19 cellular contexts compared by ENCODE assay signal in the genomic region with DNA sequence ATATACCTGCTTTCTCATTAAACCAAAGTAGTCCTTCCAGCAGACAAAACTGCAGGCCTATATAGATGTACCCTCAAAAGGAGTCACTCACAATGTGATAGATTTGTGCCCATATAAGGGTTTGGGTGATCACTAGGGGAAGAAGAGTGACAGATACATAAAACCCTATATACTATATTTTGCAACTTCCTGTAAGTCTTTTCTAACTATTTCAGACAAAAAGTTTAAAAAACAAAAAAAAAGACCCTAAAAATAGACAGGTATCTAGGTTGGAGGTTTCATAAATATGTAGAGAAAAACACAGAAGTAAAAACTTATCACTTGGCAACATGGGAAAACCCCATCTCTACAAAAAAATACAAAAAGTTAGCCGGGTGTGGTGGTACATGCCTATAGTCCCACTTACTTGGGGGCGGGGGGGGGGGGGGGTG. TPM values are rescaled to one million over a fixed set of nuclear protein-coding genes. Genes with fewer than 3 reads are reported as not detected.
DNase-seq lines count a peak whose midpoint lies in the region; ATAC-seq and TF ChIP-seq lines count a peak whose summit lies in the region.
"Had no signal": no experiment of that assay in that cellular context is flagged by ENCODE, and none has a peak within 500 bp of the region (broad histone marks: within the 10 kb centered on the region; RNA-seq: fewer than 3 reads in every experiment).

No MANE protein-coding gene starts in this region.

- ATAC-seq in stimulated activated naive CD8-positive, alpha-beta T cell treated with anti-CD3 and anti-CD28 coated beads, Interleukin-15, amount 100 ng/mL, for 72 hours, result no peak
- ATAC-seq in GM19351 (IDR thresholded peaks at IDR 0.05; ENCODE audit: unreplicated experiment) (peak; percentile 40), activated B cell treated with CpG ODN at 0.5 μM for 24 hours (ENCODE audit: low read depth) (peak; percentile 7), HG03521 (IDR thresholded peaks at IDR 0.05; ENCODE audit: unreplicated experiment) (no peak)
- ATAC-seq: heart left ventricle, T-cell had no signal

- H3K27ac Mint-ChIP-seq in stimulated activated naive CD8-positive, alpha-beta T cell treated with anti-CD3 and anti-CD28 coated beads, Interleukin-15, Interleukin-2, amounts not matched to agents 100 ng/mL and 50 ng/mL, for 24 hours, result no peak overlapping the region
- peak overlapping the region in 1 of 2 donors; percentile 72 for H3K27ac Mint-ChIP-seq in stimulated activated naive CD8-positive, alpha-beta T cell treated with anti-CD3 and anti-CD28 coated beads, Interleukin-15, amount 100 ng/mL, for 72 hours
- H3K27ac Mint-ChIP-seq in activated B cell treated with CpG ODN at 0.5 μM for 24 hours, result peak overlapping the region; percentile 80

- in situ Hi-C loops in G401 (cut with HindIII; ENCODE audit: low sequenced_read_pairs), result no loop called here

- H3K27me3 Mint-ChIP-seq in stimulated activated naive CD8-positive, alpha-beta T cell treated with anti-CD3 and anti-CD28 coated beads, Interleukin-15, Interleukin-2, amounts not matched to agents 100 ng/mL and 50 ng/mL, for 24 hours, result no peaks in the 10 kb centered on the region
- no peaks in the 10 kb centered on the region for H3K27me3 Mint-ChIP-seq in stimulated activated naive CD8-positive, alpha-beta T cell treated with anti-CD3 and anti-CD28 coated beads, Interleukin-15, amount 100 ng/mL, for 72 hours
- H3K27me3 Mint-ChIP-seq in activated B cell treated with CpG ODN at 0.5 μM for 24 hours, result no peaks in the 10 kb centered on the region
- H3K27me3 Mint-ChIP-seq: T-cell had no signal

- DNase-seq in stimulated activated naive CD8-positive, alpha-beta T cell treated with anti-CD3 and anti-CD28 coated beads, Interleukin-15, amount 100 ng/mL, for 72 hours, result no peak
- no peak for DNase-seq in activated B cell treated with CpG ODN at 0.5 μM for 24 hours
- DNase-seq in activated CD4-positive, alpha-beta T cell treated with anti-CD3 and anti-CD28 coated beads for 4 hours, result no peak
- DNase-seq in G401 (ENCODE audit: low spot score), result no peak
- no peak for DNase-seq in C1 segment of cervical spinal cord (lab: John Stamatoyannopoulos, UW)
- DNase-seq: ACHN; activated CD4-positive, alpha-beta T cell treated with anti-CD3 and anti-CD28 coated beads, Interleukin-2, amount 50 U/mL, for 1 hour; activated naive CD4-positive, alpha-beta T cell treated with anti-CD3 and anti-CD28 coated beads, Interleukin-2, amount 50 U/mL, for 16 hours; activated T-cell treated with anti-CD3 and anti-CD28 coated beads for 4 hours; DMS79; heart left ventricle; immature natural killer cell; NCI-H1092 treated with DMSO at 0.1 percent for 48 hours; NCI-H510A treated with DMSO at 0.1 percent for 48 hours; nucleus accumbens; T-cell had no signal

- intact Hi-C loops in activated B cell treated with CpG ODN at 0.5 μM for 24 hours (cut with micrococcal nuclease), result loop anchor here (10.0 kb wide), 1 partner anchor 649 kb away; no protein-coding TSS in a partner anchor

- peak overlapping the region; percentile 70 for H3K4me3 Mint-ChIP-seq in stimulated activated naive CD8-positive, alpha-beta T cell treated with anti-CD3 and anti-CD28 coated beads, Interleukin-15, Interleukin-2, amounts not matched to agents 100 ng/mL and 50 ng/mL, for 24 hours
- H3K4me3 Mint-ChIP-seq in stimulated activated naive CD8-positive, alpha-beta T cell treated with anti-CD3 and anti-CD28 coated beads, Interleukin-15, amount 100 ng/mL, for 72 hours, result peak overlapping the region in 1 of 2 donors; percentile 75
- peak overlapping the region; percentile 48 for H3K4me3 Mint-ChIP-seq in activated B cell treated with CpG ODN at 0.5 μM for 24 hours
- H3K4me3 Mint-ChIP-seq: T-cell had no signal

- H3K4me1 Mint-ChIP-seq in stimulated activated naive CD8-positive, alpha-beta T cell treated with anti-CD3 and anti-CD28 coated beads, Interleukin-15, Interleukin-2, amounts not matched to agents 100 ng/mL and 50 ng/mL, for 24 hours (ENCODE audit: low read depth), result peaks cover 66% of the 10 kb centered on the region
- peaks cover 56% of the 10 kb centered on the region for H3K4me1 Mint-ChIP-seq in stimulated activated naive CD8-positive, alpha-beta T cell treated with anti-CD3 and anti-CD28 coated beads, Interleukin-15, amount 100 ng/mL, for 72 hours
- H3K4me1 Mint-ChIP-seq in activated B cell treated with CpG ODN at 0.5 μM for 24 hours, result peaks cover 61% of the 10 kb centered on the region

- H3K36me3 Mint-ChIP-seq in stimulated activated naive CD8-positive, alpha-beta T cell treated with anti-CD3 and anti-CD28 coated beads, Interleukin-15, Interleukin-2, amounts not matched to agents 100 ng/mL and 50 ng/mL, for 24 hours (ENCODE audit: low read depth), result peaks cover 76% of the 10 kb centered on the region
- H3K36me3 Mint-ChIP-seq in activated B cell treated with CpG ODN at 0.5 μM for 24 hours (ENCODE audit: low read depth), result peaks cover 71% of the 10 kb centered on the region

- TF ChIP-seq CTCF in activated B cell treated with CpG ODN at 0.5 μM for 24 hours (IDR thresholded peaks at IDR 0.05), result no peak

- POLR2A ChIA-PET in activated B cell treated with CpG ODN at 0.5 μM for 24 hours (lab: Charles Lee), result interaction anchor here (1.2 to 6.1 kb wide), 3 partner anchors 22 to 261 kb away, joined by 4 to 84 read pairs (median 5); a partner anchor contains a TSS

- no peaks in the 10 kb centered on the region for H3K9me3 Mint-ChIP-seq in stimulated activated naive CD8-positive, alpha-beta T cell treated with anti-CD3 and anti-CD28 coated beads, Interleukin-15, Interleukin-2, amounts not matched to agents 100 ng/mL and 50 ng/mL, for 24 hours
- no peaks in the 10 kb centered on the region for H3K9me3 Mint-ChIP-seq in stimulated activated naive CD8-positive, alpha-beta T cell treated with anti-CD3 and anti-CD28 coated beads, Interleukin-15, amount 100 ng/mL, for 72 hours
- no peaks in the 10 kb centered on the region for H3K9me3 Mint-ChIP-seq in activated B cell treated with CpG ODN at 0.5 μM for 24 hours
- H3K9me3 Mint-ChIP-seq: immature natural killer cell, T-cell had no signal

- CTCF ChIA-PET in activated B cell treated with CpG ODN at 0.5 μM for 24 hours (lab: Charles Lee), result interaction anchor here (1.2 to 3.0 kb wide), 3 partner anchors 234 to 261 kb away, joined by 3 to 11 read pairs (median 9); a partner anchor contains a TSS

RNA-seq across cellular contexts. Expression of a gene that starts 3.0 kb away (rescaled TPM):
- total RNA-seq in activated B cell treated with CpG ODN at 0.5 μM for 24 hours, result 19.9 and 20.8 TPM in 2 replicates
- total RNA-seq in G401 (2014; rRNA removed; shearing (Covaris generic)), result 4.4 and 8.9 TPM in 2 replicates

Comparison
In these comparisons a context has a peak if more than half of its experiments do, and no peak if none do; other contexts are left out.
1. ATAC-seq: peak in GM19351 (single experiment) and activated B cell treated with CpG ODN at 0.5 μM for 24 hours (single experiment); none in stimulated activated naive CD8-positive, alpha-beta T cell treated with anti-CD3 and anti-CD28 coated beads, Interleukin-15, amount 100 ng/mL, for 72 hours (single experiment) and HG03521 (single experiment).